9 cellular contexts compared by ENCODE assay signal in genomic region chr6:155340464-155341129, GRCh38. TPM values are rescaled to one million over a fixed set of nuclear protein-coding genes. Genes with fewer than 3 reads are reported as not detected.
A peak's percentile ranks its signal among the peaks of the same experiment; 100 is the strongest.
DNase-seq lines count a peak whose midpoint lies in the region; ATAC-seq and TF ChIP-seq lines count a peak whose summit lies in the region.
"Had no signal": no experiment of that assay in that cellular context is flagged by ENCODE, and none has a peak within 500 bp of the region (broad histone marks: within the 10 kb centered on the region; RNA-seq: fewer than 3 reads in every experiment).

No MANE protein-coding gene starts in this region.

- peak overlapping the region; percentile 70 for H2AFZ ChIP-seq in neural progenitor cell (replicated peaks)

- H3K4me3 Mint-ChIP-seq in neural progenitor cell, result no peak overlapping the region

- in situ Hi-C loops in SK-MEL-5 (cut with HindIII; ENCODE audit: low pct_unique_long_range_greater_than_20kb, low sequenced_read_pairs), result no loop called here
- in situ Hi-C loops in gastrocnemius medialis (cut with MboI; ENCODE audit: low sequenced_read_pairs in 4 of 4), result no loop called here

- no peaks in the 10 kb centered on the region for H3K79me2 ChIP-seq in neural progenitor cell (ENCODE audit: low read depth)

- peaks cover 4% of the 10 kb centered on the region for H3K27me3 Mint-ChIP-seq in neural progenitor cell (ENCODE audit: insufficient read depth, low read depth)

- H3F3A ChIP-seq in neural progenitor cell (ENCODE audit: low read depth), result no peaks in the 10 kb centered on the region

- H3K9ac ChIP-seq in neural progenitor cell, result no peak overlapping the region

- H3K4me3 ChIP-seq in neural progenitor cell, result no peak overlapping the region
- no peak overlapping the region for H3K4me3 ChIP-seq in gastrocnemius medialis

- H3K27ac Mint-ChIP-seq in neural progenitor cell, result no peak overlapping the region

- no peaks in the 10 kb centered on the region for H3K4me1 Mint-ChIP-seq in neural progenitor cell

- peaks cover 2% of the 10 kb centered on the region for H3K36me3 Mint-ChIP-seq in neural progenitor cell

- ATAC-seq in GM18858 (IDR thresholded peaks at IDR 0.05; ENCODE audit: unreplicated experiment), result peak; percentile 18
- peak; percentile 43 for ATAC-seq in HG02642 (IDR thresholded peaks at IDR 0.05; ENCODE audit: poor library complexity, unreplicated experiment)
- no peak for ATAC-seq in gastrocnemius medialis

- H3K27ac ChIP-seq in neural progenitor cell (no peak overlapping the region), gastrocnemius medialis (no peak overlapping the region)

- intact Hi-C loops in gastrocnemius medialis (cut with DNase I; ENCODE audit: low total_unique reads), result no loop called here

- no peaks in the 10 kb centered on the region for H3K27me3 ChIP-seq in neural progenitor cell
- H3K27me3 ChIP-seq in gastrocnemius medialis, result no peaks in the 10 kb centered on the region

- H3K36me3 ChIP-seq in neural progenitor cell (no peaks in the 10 kb centered on the region), gastrocnemius medialis (no peaks in the 10 kb centered on the region)

- no peak for TF ChIP-seq POLR2A in gastrocnemius medialis (IDR thresholded peaks at IDR 0.05)

- H4K20me1 ChIP-seq in neural progenitor cell (ENCODE audit: low read depth), result no peaks in the 10 kb centered on the region

- H3K9me3 Mint-ChIP-seq in neural progenitor cell, result peaks cover 28% of the 10 kb centered on the region

- H3K9me3 ChIP-seq in neural progenitor cell (ENCODE audit: low read depth), result peaks cover 2% of the 10 kb centered on the region
- no peaks in the 10 kb centered on the region for H3K9me3 ChIP-seq in gastrocnemius medialis

- TF ChIP-seq CTCF in neural progenitor cell (IDR thresholded peaks at IDR 0.05), result peak; percentile 65
- no peak for TF ChIP-seq CTCF in gastrocnemius medialis (IDR thresholded peaks at IDR 0.05 in 4 of 5, conservative IDR thresholded peaks at IDR 0.05 in 1 of 5)

- H3K4me1 ChIP-seq in neural progenitor cell, result no peaks in the 10 kb centered on the region
- no peaks in the 10 kb centered on the region for H3K4me1 ChIP-seq in gastrocnemius medialis

- peak; percentile 52 for DNase-seq in SK-MEL-5 (ENCODE audit: low read depth, low spot score)
- peak; percentile 61 for DNase-seq in neural progenitor cell (ENCODE audit: low spot score)
- DNase-seq in stimulated activated CD4-positive, alpha-beta T cell treated with anti-CD3 and anti-CD28 coated beads, Interleukin-12 subunit alpha, Interleukin-12 subunit beta, amount 100 ng/mL, for 4 hours, result no peak
- DNase-seq in NCI-H345 treated with DMSO at 0.1 percent for 48 hours (lab: John Stamatoyannopoulos, UW; ENCODE audit: unreplicated experiment), result no peak
- DNase-seq in gastrocnemius medialis, result no peak
- DNase-seq: activated T-cell treated with anti-CD3 and anti-CD28 coated beads, Interleukin-2, amount 50 U/mL, for 48 hours; KG1 had no signal

- H3K4me2 ChIP-seq in neural progenitor cell, result no peak overlapping the region

RNA-seq across cellular contexts. Expression of gene TFB1M, which starts 26.3 kb away (rescaled TPM):
- 21.9 and 27.5 TPM in 2 replicates for total RNA-seq in SK-MEL-5 (2014; rRNA removed; shearing (Covaris generic))
- 14.3 and 17.4 TPM in 2 replicates for polyA plus RNA-seq in SK-MEL-5 (2015; cell fraction: cytosol; rRNA removed)
- polyA plus RNA-seq in SK-MEL-5 (2015; cell fraction: nucleus; rRNA removed), result 12.8 and 17.3 TPM in 2 replicates
- total RNA-seq in neural progenitor cell (ENCODE audit: low replicate concordance), result 24.1 and 24.6 TPM in 2 replicates
- total RNA-seq in gastrocnemius medialis, result 10 to 100 TPM; 13.4 to 34.4 (median 29.2) TPM

Comparison
In these comparisons a context has a peak if more than half of its experiments do, and no peak if none do; other contexts are left out.
1. ATAC-seq: peak in GM18858 (single experiment) and HG02642 (single experiment); none in gastrocnemius medialis (0 of 2).
2. DNase-seq: peak in SK-MEL-5 (single experiment) and neural progenitor cell (single experiment); none in stimulated activated CD4-positive, alpha-beta T cell treated with anti-CD3 and anti-CD28 coated beads, Interleukin-12 subunit alpha, Interleukin-12 subunit beta, amount 100 ng/mL, for 4 hours (single experiment), NCI-H345 treated with DMSO at 0.1 percent for 48 hours (single experiment) and gastrocnemius medialis (0 of 2).